8 cellular contexts compared by ENCODE assay signal in genomic region chr4:38062088-38062893, GRCh38.
DNase-seq lines count a peak whose midpoint lies in the region; ATAC-seq and TF ChIP-seq lines count a peak whose summit lies in the region.

No MANE protein-coding gene starts in this region.

- no peak for TF ChIP-seq POLR2A in Peyer's patch (IDR thresholded peaks at IDR 0.05)
- TF ChIP-seq POLR2A in stomach (IDR thresholded peaks at IDR 0.05): no peak

- peaks cover 33% of the 10 kb centered on the region for H3K4me1 Mint-ChIP-seq in neural crest cell

- H3K27me3 Mint-ChIP-seq in neural crest cell (ENCODE audit: low read depth): no peaks in the 10 kb centered on the region

- H3K9me3 Mint-ChIP-seq in neural crest cell: no peaks in the 10 kb centered on the region

- TF ChIP-seq CTCF in Peyer's patch (IDR thresholded peaks at IDR 0.05): peak; percentile 61 to 88 (median 82)
- peak; percentile 95 for TF ChIP-seq CTCF in neural crest cell (conservative IDR thresholded peaks at IDR 0.05)
- TF ChIP-seq CTCF in stomach (IDR thresholded peaks at IDR 0.05): peak in 5 of 7 experiments; percentile 65 to 90 (median 79)

- peak overlapping the region; percentile 11 to 63 (median 54) for H3K27ac ChIP-seq in Peyer's patch
- H3K27ac ChIP-seq in stomach: peak overlapping the region in 4 of 5 donors; percentile 66 to 81 (median 72)

- no peaks in the 10 kb centered on the region for H3K9me3 ChIP-seq in Peyer's patch
- H3K9me3 ChIP-seq in stomach: no peaks in the 10 kb centered on the region

- peak overlapping the region; percentile 79 for H3K27ac Mint-ChIP-seq in neural crest cell (ENCODE audit: unreplicated experiment)

- H3K27me3 ChIP-seq in Peyer's patch (no peaks in the 10 kb centered on the region), stomach (no peaks in the 10 kb centered on the region)

- DNase-seq in GM04504 (ENCODE audit: low read depth) (peak; percentile 54), HPDE6-E6E7 (ENCODE audit: extremely low spot score) (peak; percentile 62), Peyer's patch (peak; percentile 65 to 91 (median 84)), activated T-helper 1 cell treated with Interleukin-2 at 50 U/mL for 16 hours (ENCODE audit: low read depth) (peak; percentile 27), fibroblast of peridontal ligament (ENCODE audit: extremely low read depth) (peak; percentile 92), neural crest cell (ENCODE audit: low read depth, low spot score) (peak; percentile 82), stomach (peak; percentile 87)

- no peak for ATAC-seq in HG02852 (IDR thresholded peaks at IDR 0.05; ENCODE audit: unreplicated experiment)

- peaks cover 0 to 9% (median 0%) of the 10 kb centered on the region in 4 donors for H3K4me1 ChIP-seq in Peyer's patch
- H3K4me1 ChIP-seq in stomach: peaks cover 0 to 47% (median 15%) of the 10 kb centered on the region in 4 donors

- intact Hi-C loops in stomach (cut with DNase I; ENCODE audit: low total_unique reads): loop anchor here (10.0 kb wide), 1 partner anchor 113 kb away; no protein-coding TSS in a partner anchor

- H3K4me3 Mint-ChIP-seq in neural crest cell: peak overlapping the region; percentile 54

- no peak for TF ChIP-seq EP300 in stomach (IDR thresholded peaks at IDR 0.05)

- H3K36me3 ChIP-seq in Peyer's patch (peaks cover 0 to 16% (median 0%) of the 10 kb centered on the region in 3 donors), stomach (peaks cover 0 to 21% (median 20%) of the 10 kb centered on the region in 4 donors)

- H3K4me3 ChIP-seq in Peyer's patch (peak overlapping the region in 3 of 4 donors; percentile 14 to 41 (median 17)), stomach (peak overlapping the region; percentile 21 to 40 (median 32))

- peaks cover 2% of the 10 kb centered on the region for H3K36me3 Mint-ChIP-seq in neural crest cell (ENCODE audit: low read depth)

- WGBS in stomach, 5 donors: 9 to 14% (median 12%) methylated on average over 11 to 13 of the region's 13 CpGs

Comparison
In these comparisons a context has a peak if more than half of its experiments do, and no peak if none do; other contexts are left out.
1. DNase-seq: peak in every context shown above with its lines; median percentile 92 in fibroblast of peridontal ligament; 87 in stomach; 84 in Peyer's patch; 82 in neural crest cell; 62 in HPDE6-E6E7; 54 in GM04504; 27 in activated T-helper 1 cell treated with Interleukin-2 at 50 U/mL for 16 hours.